In the genomic region with DNA sequence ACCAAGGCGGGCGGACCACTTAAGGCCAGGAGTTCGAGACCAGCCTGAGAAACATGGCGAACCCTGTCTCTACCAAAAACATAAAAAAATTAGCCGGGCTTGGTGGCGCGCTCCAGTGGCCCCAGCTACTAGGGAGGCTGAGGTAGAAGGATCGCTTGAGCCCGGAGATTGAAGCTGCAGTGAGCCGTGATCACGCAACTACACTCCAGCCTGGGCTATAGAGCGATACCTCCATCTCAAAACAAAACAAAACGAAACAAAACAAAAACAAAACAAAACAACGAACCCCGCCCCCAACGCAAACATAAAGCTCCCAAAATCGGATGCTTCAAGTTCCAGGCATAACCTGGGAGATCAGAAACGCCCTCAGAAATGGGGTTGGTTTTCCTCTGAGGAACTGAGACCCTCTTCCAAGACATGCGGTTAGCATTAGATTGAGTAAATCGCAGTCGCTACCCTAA, we compare ENCODE assay signal across 8 cellular contexts. TPM values are rescaled to one million over a fixed set of nuclear protein-coding genes. Genes with fewer than 3 reads are reported as not detected.
A peak's percentile ranks its signal among the peaks of the same experiment; 100 is the strongest.
DNase-seq lines count a peak whose midpoint lies in the region; ATAC-seq and TF ChIP-seq lines count a peak whose summit lies in the region.

No MANE protein-coding gene starts in this region.

- H3K9ac ChIP-seq in iPS-15b (ENCODE audit: low read depth, low read length), result peak overlapping the region; percentile 88

- peaks cover 22% of the 10 kb centered on the region for H3K36me3 Mint-ChIP-seq in activated T-helper 17 cell treated with anti-CD3 and anti-CD28 coated beads, Interleukin-2, amount 50 U/mL, for 72 hours (ENCODE audit: low read depth)
- peaks cover 10% of the 10 kb centered on the region for H3K36me3 Mint-ChIP-seq in stimulated activated memory B cell treated with anti-CD40 and anti-IgM and Interleukin-4, amounts not matched to agents 10 μg/mL and 1 μg/mL and 100 μg/mL, for 72 hours

- H3K4me1 Mint-ChIP-seq in activated T-helper 17 cell treated with anti-CD3 and anti-CD28 coated beads, Interleukin-2, amount 50 U/mL, for 72 hours, result peaks cover 28% of the 10 kb centered on the region
- peaks cover 53% of the 10 kb centered on the region for H3K4me1 Mint-ChIP-seq in stimulated activated memory B cell treated with anti-CD40 and anti-IgM and Interleukin-4, amounts not matched to agents 10 μg/mL and 1 μg/mL and 100 μg/mL, for 72 hours

- peak overlapping the region; percentile 88 for H3K4me3 Mint-ChIP-seq in activated T-helper 17 cell treated with anti-CD3 and anti-CD28 coated beads, Interleukin-2, amount 50 U/mL, for 72 hours
- H3K4me3 Mint-ChIP-seq in stimulated activated memory B cell treated with anti-CD40 and anti-IgM and Interleukin-4, amounts not matched to agents 10 μg/mL and 1 μg/mL and 100 μg/mL, for 72 hours, result peak overlapping the region; percentile 99

- no peak for DNase-seq in HL-60 (ENCODE audit: low read depth in 1 of 2, low spot score in 1 of 2)
- no peak for DNase-seq in SIG-M5 (lab: John Stamatoyannopoulos, UW)
- DNase-seq in NCI-H69 (lab: John Stamatoyannopoulos, UW), result no peak
- no peak for DNase-seq in NCI-H510A (lab: John Stamatoyannopoulos, UW)
- DNase-seq in NCI-H226, result no peak

- no peaks in the 10 kb centered on the region for H3K36me3 ChIP-seq in iPS-15b (ENCODE audit: control insufficient read depth, insufficient read depth, low read length)

- H3K27me3 Mint-ChIP-seq in activated T-helper 17 cell treated with anti-CD3 and anti-CD28 coated beads, Interleukin-2, amount 50 U/mL, for 72 hours, result no peaks in the 10 kb centered on the region
- H3K27me3 Mint-ChIP-seq in stimulated activated memory B cell treated with anti-CD40 and anti-IgM and Interleukin-4, amounts not matched to agents 10 μg/mL and 1 μg/mL and 100 μg/mL, for 72 hours, result no peaks in the 10 kb centered on the region

- H3K9me3 Mint-ChIP-seq in activated T-helper 17 cell treated with anti-CD3 and anti-CD28 coated beads, Interleukin-2, amount 50 U/mL, for 72 hours, result no peaks in the 10 kb centered on the region
- H3K9me3 Mint-ChIP-seq in stimulated activated memory B cell treated with anti-CD40 and anti-IgM and Interleukin-4, amounts not matched to agents 10 μg/mL and 1 μg/mL and 100 μg/mL, for 72 hours, result no peaks in the 10 kb centered on the region

- no peak for TF ChIP-seq CTCF in HL-60 (IDR thresholded peaks at IDR 0.05; ENCODE audit: insufficient read depth, low read length)

- peak overlapping the region; percentile 76 for H3K27ac ChIP-seq in HL-60 (replicated peaks)

- H3K9me3 ChIP-seq in iPS-15b (ENCODE audit: control insufficient read depth, insufficient read depth, low read length), result no peaks in the 10 kb centered on the region

- H3K4me3 ChIP-seq in HL-60 (replicated peaks; ENCODE audit: insufficient read depth, low read length) (peak overlapping the region; percentile 48), iPS-15b (ENCODE audit: low read depth, low read length) (peak overlapping the region; percentile 81)

- no peaks in the 10 kb centered on the region for H3K4me1 ChIP-seq in iPS-15b (ENCODE audit: control insufficient read depth, insufficient read depth, low read length)

- H3K27ac Mint-ChIP-seq in activated T-helper 17 cell treated with anti-CD3 and anti-CD28 coated beads, Interleukin-2, amount 50 U/mL, for 72 hours, result peak overlapping the region; percentile 97
- peak overlapping the region; percentile 94 for H3K27ac Mint-ChIP-seq in stimulated activated memory B cell treated with anti-CD40 and anti-IgM and Interleukin-4, amounts not matched to agents 10 μg/mL and 1 μg/mL and 100 μg/mL, for 72 hours

- H3K27me3 ChIP-seq in HL-60 (ENCODE audit: insufficient read depth, poor library complexity, severe bottlenecking), result no peaks in the 10 kb centered on the region
- no peaks in the 10 kb centered on the region for H3K27me3 ChIP-seq in iPS-15b (ENCODE audit: control insufficient read depth, insufficient read depth, low read length)

- ATAC-seq in activated T-helper 17 cell treated with anti-CD3 and anti-CD28 coated beads, Interleukin-2, amount 50 U/mL, for 72 hours (replicated peaks), result no peak
- no peak for ATAC-seq in stimulated activated memory B cell treated with anti-CD40 and anti-IgM and Interleukin-4, amounts not matched to agents 10 μg/mL and 1 μg/mL and 100 μg/mL, for 72 hours

RNA-seq across cellular contexts. Expression of gene LRRC51, which starts 0.6 kb away (rescaled TPM):
- total RNA-seq in activated T-helper 17 cell treated with anti-CD3 and anti-CD28 coated beads, Interleukin-2, amount 50 U/mL, for 72 hours, result 1 to 10 TPM; 3.3 to 5.4 TPM

RNA-seq across cellular contexts. Expression of gene NUMA1, which starts 0.9 kb away (rescaled TPM):
- 100 to 1,000 TPM; 179 to 277 TPM for total RNA-seq in activated T-helper 17 cell treated with anti-CD3 and anti-CD28 coated beads, Interleukin-2, amount 50 U/mL, for 72 hours

RNA-seq across cellular contexts. Expression of gene LAMTOR1, which starts 21.9 kb away (rescaled TPM):
- 10 to 100 TPM; 53.4 to 69.1 TPM for total RNA-seq in activated T-helper 17 cell treated with anti-CD3 and anti-CD28 coated beads, Interleukin-2, amount 50 U/mL, for 72 hours

RNA-seq across cellular contexts. Expression of gene TOMT, which starts 24.5 kb away (rescaled TPM):
- total RNA-seq in activated T-helper 17 cell treated with anti-CD3 and anti-CD28 coated beads, Interleukin-2, amount 50 U/mL, for 72 hours, result under 1 TPM in 1 of 2 donors, not detected in 1; 0.26 TPM

RNA-seq across cellular contexts. Expression of gene ANAPC15, which starts 31.3 kb away (rescaled TPM):
- total RNA-seq in activated T-helper 17 cell treated with anti-CD3 and anti-CD28 coated beads, Interleukin-2, amount 50 U/mL, for 72 hours, result 10 to 100 TPM; 35.5 to 65.6 TPM
